Comparison of ENCODE assay signal across 16 cellular contexts in the genomic region with DNA sequence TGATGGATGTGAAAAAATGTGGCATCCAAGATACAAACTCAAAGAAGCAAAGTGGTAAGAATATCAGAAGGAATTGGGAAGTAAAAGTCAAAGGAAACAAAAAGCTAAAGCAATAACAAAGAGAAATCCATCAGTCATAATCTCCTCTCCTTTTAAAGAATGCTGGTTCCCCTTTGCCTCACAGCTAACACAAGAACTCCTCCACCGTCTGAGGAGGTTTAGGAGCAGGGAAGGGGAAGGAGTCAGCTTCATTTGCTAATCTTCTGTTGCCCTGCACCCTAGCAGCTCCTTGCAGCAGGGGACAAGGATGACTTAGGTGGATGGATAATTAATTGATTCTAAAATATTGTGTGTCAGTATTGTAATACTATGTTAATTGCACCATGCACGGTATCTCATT.
"Had no signal": no experiment of that assay in that cellular context is flagged by ENCODE, and none has a peak within 500 bp of the region (broad histone marks: within the 10 kb centered on the region; RNA-seq: fewer than 3 reads in every experiment).

No MANE protein-coding gene starts in this region.

- H3K27ac ChIP-seq: coronary artery, pancreas, thoracic aorta had no signal

- H3K4me3 Mint-ChIP-seq: activated naive CD4-positive, alpha-beta T cell treated with anti-CD3 and anti-CD28 coated beads, Interleukin-2, amount 50 U/mL, for 24 hours; brain had no signal

- H3K27me3 ChIP-seq: pancreas had no signal

- H3K4me1 ChIP-seq: pancreas had no signal

- H3K4me1 Mint-ChIP-seq: brain had no signal

- H3K9me3 ChIP-seq: pancreas, thoracic aorta had no signal

- H3K27me3 Mint-ChIP-seq: activated naive CD4-positive, alpha-beta T cell treated with anti-CD3 and anti-CD28 coated beads, Interleukin-2, amount 50 U/mL, for 24 hours had no signal

- H3K27ac Mint-ChIP-seq: activated naive CD4-positive, alpha-beta T cell treated with anti-CD3 and anti-CD28 coated beads, Interleukin-2, amount 50 U/mL, for 24 hours; brain had no signal

- DNase-seq: activated effector memory CD4-positive, alpha-beta T cell treated with Interleukin-2 at 50 U/mL for 16 hours; amygdala; central memory CD4-positive, alpha-beta T cell; effector CD4-positive, alpha-beta T cell; foreskin fibroblast; kidney glomerular epithelial cell; midbrain; pancreas; SW 1271; T-helper 9 cell had no signal

- H3K36me3 Mint-ChIP-seq: brain had no signal

- ATAC-seq: activated CD4-positive, CD25-positive, alpha-beta regulatory T cell treated with anti-CD3 and anti-CD28 coated beads, Interleukin-2, amount 50 U/mL, for 24 hours; pancreas; sciatic nerve had no signal

- FAIRE-seq: pancreas had no signal

- H3K9me3 Mint-ChIP-seq: activated naive CD4-positive, alpha-beta T cell treated with anti-CD3 and anti-CD28 coated beads, Interleukin-2, amount 50 U/mL, for 24 hours; brain had no signal

- H3K4me3 ChIP-seq: coronary artery, pancreas, thoracic aorta had no signal
